ENCODE assay signal across 8 cellular contexts in genomic region chr15:23687143-23687470, GRCh38. TPM values are rescaled to one million over a fixed set of nuclear protein-coding genes. Genes with fewer than 3 reads are reported as not detected.
A peak's percentile ranks its signal among the peaks of the same experiment; 100 is the strongest.
DNase-seq lines count a peak whose midpoint lies in the region; ATAC-seq and TF ChIP-seq lines count a peak whose summit lies in the region.

A gene with protein sequence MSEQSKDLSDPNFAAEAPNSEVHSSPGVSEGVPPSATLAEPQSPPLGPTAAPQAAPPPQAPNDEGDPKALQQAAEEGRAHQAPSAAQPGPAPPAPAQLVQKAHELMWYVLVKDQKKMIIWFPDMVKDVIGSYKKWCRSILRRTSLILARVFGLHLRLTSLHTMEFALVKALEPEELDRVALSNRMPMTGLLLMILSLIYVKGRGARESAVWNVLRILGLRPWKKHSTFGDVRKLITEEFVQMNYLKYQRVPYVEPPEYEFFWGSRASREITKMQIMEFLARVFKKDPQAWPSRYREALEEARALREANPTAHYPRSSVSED (minus strand): TSS chr15:23687305. CDS start chr15:23687217, 88 bp downstream.

- intact Hi-C loops in adrenal gland (cut with DNase I) = no loop called here

- peak in 1 of 2 donors; percentile 40 for TF ChIP-seq POLR2A in adrenal gland (IDR thresholded peaks at IDR 0.05)

- no peak for TF ChIP-seq CTCF in adrenal gland (IDR thresholded peaks at IDR 0.05)
- TF ChIP-seq CTCF in retinal pigment epithelial cell (conservative IDR thresholded peaks at IDR 0.05; ENCODE audit: low read depth, low read length) = no peak

- H3K27ac ChIP-seq in adrenal gland = peak within 1 kb of the TSS in 2 of 5 donors; percentile 57 to 79

- peaks cover 0 to 3% of the 10 kb centered on the region in 2 donors for H3K4me1 ChIP-seq in adrenal gland (replicated peaks in 1 of 2)

- no peaks in the 10 kb centered on the region for H3K9me3 ChIP-seq in adrenal gland (replicated peaks in 1 of 3)

- H3K4me3 ChIP-seq in adrenal gland (peak within 1 kb of the TSS in 3 of 4 donors; percentile 3 to 71 (median 26)), retinal pigment epithelial cell (ENCODE audit: low read length) (peak within 1 kb of the TSS; percentile 55)

- 18 to 26% (median 20%) methylated on average over 5 to 38 of the region's 38 CpGs for WGBS in adrenal gland, 4 donors

- DNase-seq in adrenal gland (peak; percentile 39 to 63 (median 51)), hippocampal formation (lab: John Stamatoyannopoulos, UW) (peak; percentile 3 to 14), retinal pigment epithelial cell (ENCODE audit: low read depth) (no peak), DMS79 treated with DMSO at 0.1 percent for 48 hours (lab: John Stamatoyannopoulos, UW) (no peak), NCI-H1105 (lab: John Stamatoyannopoulos, UW) (no peak)
- no peak for DNase-seq in activated CD4-positive, CD25-positive, alpha-beta regulatory T cell (lab: John Stamatoyannopoulos, UW)

- ATAC-seq in HG02759 (IDR thresholded peaks at IDR 0.05; ENCODE audit: unreplicated experiment) (peak; percentile 48), GM19452 (IDR thresholded peaks at IDR 0.05; ENCODE audit: unreplicated experiment) (no peak)

- no peaks in the 10 kb centered on the region for H3K36me3 ChIP-seq in adrenal gland (replicated peaks in 1 of 2)

- H3K27me3 ChIP-seq in adrenal gland = no peaks in the 10 kb centered on the region

RNA-seq across cellular contexts. Expression of the gene that starts here (rescaled TPM):
- total RNA-seq in adrenal gland = 100 to 1,000 TPM in 5 of 8 donors, 10 to 100 TPM in 3; 65.7 to 230 (median 138) TPM
- 10 to 100 TPM; 19.3 to 49.4 (median 49.1) TPM for polyA plus RNA-seq in adrenal gland

Comparison
In these comparisons a context has a peak if more than half of its experiments do, and no peak if none do; other contexts are left out.
1. DNase-seq: peak in adrenal gland (7 of 7) and hippocampal formation (2 of 2); none in retinal pigment epithelial cell (single experiment), DMS79 treated with DMSO at 0.1 percent for 48 hours (single experiment), activated CD4-positive, CD25-positive, alpha-beta regulatory T cell (0 of 4) and NCI-H1105 (single experiment).